In the genomic region with DNA sequence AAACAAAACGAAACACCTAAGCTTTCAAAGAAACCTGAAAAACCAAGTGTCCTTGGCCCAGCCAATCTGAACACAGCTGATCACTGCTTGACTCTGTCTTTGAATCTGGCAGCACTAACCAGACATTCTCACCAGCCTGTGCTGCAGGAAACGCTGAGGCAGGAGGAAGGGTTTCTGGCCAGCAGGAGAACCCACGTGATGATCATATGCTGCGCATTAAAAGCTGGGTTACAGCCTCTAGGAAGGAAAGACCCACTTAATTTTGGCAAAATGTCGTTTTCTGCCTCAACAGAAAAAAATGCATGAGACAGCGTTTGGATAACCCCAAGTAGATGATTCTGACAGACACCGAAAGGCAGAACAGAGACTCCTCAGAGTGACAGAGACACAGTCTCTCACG, we compare ENCODE assay signal across 8 cellular contexts. TPM values are rescaled to one million over a fixed set of nuclear protein-coding genes. Genes with fewer than 3 reads are reported as not detected.
DNase-seq lines count a peak whose midpoint lies in the region; ATAC-seq, FAIRE-seq and TF ChIP-seq lines count a peak whose summit lies in the region.

No MANE protein-coding gene starts in this region.

- H3K36me3 ChIP-seq in ACC112 (ENCODE audit: insufficient read depth, low read length) (no peaks in the 10 kb centered on the region; the same call in 1 of the 2 replicates), pancreas (peaks cover 0 to 10% (median 0%) of the 10 kb centered on the region in 3 donors)

- WGBS in pancreas, 2 donors, result 18 to 24% methylated on average over 8 of the region's 8 CpGs

- H3K27me3 ChIP-seq in ACC112 (ENCODE audit: insufficient read depth, low read length), result no peaks in the 10 kb centered on the region
- H3K27me3 ChIP-seq in pancreas, result no peaks in the 10 kb centered on the region

- FAIRE-seq in pancreas (lab: Jason Lieb, UNC), result no peak

- DNase-seq in T-helper 17 cell (no peak), fibroblast of mammary gland (ENCODE audit: low read depth) (peak; percentile 98), pancreas (peak in 4 of 6 donors; percentile 47 to 77 (median 50)), NCI-H748 treated with DMSO at 0.1 percent for 48 hours (lab: John Stamatoyannopoulos, UW) (no peak)
- DNase-seq in activated CD4-positive, CD25-positive, alpha-beta regulatory T cell (lab: John Stamatoyannopoulos, UW), result no peak

- peak; percentile 72 for ATAC-seq in GM21360 (IDR thresholded peaks at IDR 0.05; ENCODE audit: unreplicated experiment)
- ATAC-seq in T-helper 17 cell, result peak; percentile 48
- peak; percentile 85 to 92 (median 90) for ATAC-seq in pancreas
- no peak for ATAC-seq in HG02588 (IDR thresholded peaks at IDR 0.05; ENCODE audit: unreplicated experiment)

- peak overlapping the region; percentile 85 for H3K27ac ChIP-seq in ACC112 (ENCODE audit: low read depth, low read length)
- H3K27ac ChIP-seq in pancreas, result peak overlapping the region in 2 of 4 donors; percentile 15 to 45

- TF ChIP-seq CTCF in fibroblast of mammary gland (conservative IDR thresholded peaks at IDR 0.05; ENCODE audit: control insufficient read depth, insufficient read depth, low read depth, low read length), result no peak
- no peak for TF ChIP-seq CTCF in pancreas (IDR thresholded peaks at IDR 0.05)

- peaks cover 54% of the 10 kb centered on the region for H3K79me2 ChIP-seq in ACC112 (ENCODE audit: control insufficient read depth, insufficient read depth, low read length, unreplicated experiment)

- no peak overlapping the region for H3K27ac Mint-ChIP-seq in T-helper 17 cell

- peaks cover 23% of the 10 kb centered on the region for H3K36me3 Mint-ChIP-seq in T-helper 17 cell (ENCODE audit: low read depth)

- H3K9me3 ChIP-seq in T-helper 17 cell (ENCODE audit: control insufficient read depth, low read length, poor library complexity, severe bottlenecking) (no peaks in the 10 kb centered on the region), pancreas (no peaks in the 10 kb centered on the region)

- peaks cover 33% of the 10 kb centered on the region for H3K4me1 Mint-ChIP-seq in T-helper 17 cell

- no peaks in the 10 kb centered on the region for H3K27me3 Mint-ChIP-seq in T-helper 17 cell

- intact Hi-C loops in pancreas (cut with DNase I), result no loop called here

- H3K4me1 ChIP-seq in ACC112 (ENCODE audit: control insufficient read depth, insufficient read depth, low read length, unreplicated experiment) (peaks cover 52% of the 10 kb centered on the region), pancreas (peaks cover 0 to 18% (median 14%) of the 10 kb centered on the region in 3 donors)

- no peak overlapping the region for H3K4me3 Mint-ChIP-seq in T-helper 17 cell

- H2AFZ ChIP-seq in ACC112 (ENCODE audit: low read length, unreplicated experiment), result peak overlapping the region; percentile 84

- H3K4me3 ChIP-seq in ACC112 (ENCODE audit: low read depth, low read length) (peak overlapping the region; percentile 45), fibroblast of mammary gland (ENCODE audit: control insufficient read depth, low read depth, low read length) (no peak overlapping the region), pancreas (no peak overlapping the region)

RNA-seq across cellular contexts. Expression of gene APPL2, which starts 9.8 kb away (rescaled TPM):
- total RNA-seq in T-helper 17 cell (10 to 100 TPM; 39.1 to 44.2 TPM), pancreas (10 to 100 TPM; 14.6 to 26.9 (median 19.0) TPM)
- 10 to 100 TPM in 1 of 2 donors, 1 to 10 TPM in 1; 9.7 to 33.4 TPM for polyA plus RNA-seq in pancreas

Comparison
In these comparisons a context has a peak if more than half of its experiments do, and no peak if none do; other contexts are left out.
1. DNase-seq: peak in fibroblast of mammary gland (single experiment) and pancreas (4 of 6); none in T-helper 17 cell (0 of 3), NCI-H748 treated with DMSO at 0.1 percent for 48 hours (single experiment) and activated CD4-positive, CD25-positive, alpha-beta regulatory T cell (0 of 4).